ENCODE assay signal across 20 cellular contexts in the genomic region with DNA sequence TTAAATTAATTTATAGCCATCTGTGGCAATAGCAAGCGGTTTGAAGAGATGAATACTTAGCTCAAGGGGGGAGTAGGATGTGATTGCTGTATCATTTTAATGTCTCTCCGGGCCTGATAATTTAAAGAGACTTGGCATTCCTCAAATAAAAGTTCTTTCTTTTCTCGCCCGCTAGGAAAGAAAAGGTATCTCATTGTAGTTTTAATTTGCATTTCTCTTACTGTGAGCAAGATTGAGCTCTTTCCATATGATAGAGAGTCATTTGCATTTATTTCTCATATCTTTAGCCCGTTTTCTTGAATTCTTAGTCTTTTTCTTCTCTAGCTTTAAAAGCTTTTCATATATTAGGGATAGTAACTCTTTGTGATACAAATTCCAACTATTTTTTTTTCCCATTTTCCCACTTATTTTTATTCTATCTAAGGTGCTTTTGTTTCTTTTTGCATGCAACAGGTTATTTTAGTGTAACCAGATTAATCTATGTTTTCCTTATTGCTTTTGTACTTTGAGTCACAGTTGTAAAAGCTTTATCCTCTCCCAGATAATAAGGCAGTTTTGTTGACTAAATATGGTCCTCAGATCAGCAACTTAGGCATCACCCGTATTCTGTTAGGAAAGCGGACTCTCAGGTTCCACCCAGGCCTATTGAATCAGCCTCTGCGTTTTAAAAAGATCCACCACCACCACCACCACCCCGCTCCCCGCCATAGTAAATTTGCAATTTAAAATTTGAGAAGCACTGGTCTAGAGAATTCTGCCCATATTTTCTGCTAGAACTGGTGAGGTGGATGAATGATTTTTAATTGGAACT. TPM values are rescaled to one million over a fixed set of nuclear protein-coding genes. Genes with fewer than 3 reads are reported as not detected.
DNase-seq lines count a peak whose midpoint lies in the region; ATAC-seq, FAIRE-seq and TF ChIP-seq lines count a peak whose summit lies in the region.
"Had no signal": no experiment of that assay in that cellular context is flagged by ENCODE, and none has a peak within 500 bp of the region (broad histone marks: within the 10 kb centered on the region; RNA-seq: fewer than 3 reads in every experiment).

No MANE protein-coding gene starts in this region.

- no peaks in the 10 kb centered on the region for H4K20me1 ChIP-seq in astrocyte (ENCODE audit: insufficient read depth, low read length)

- DNase-seq in astrocyte (ENCODE audit: low read depth) (no peak), left colon (no peak), osteocyte (ENCODE audit: extremely low spot score, unreplicated experiment) (peak; percentile 34), hypothalamus (lab: John Stamatoyannopoulos, UW) (no peak), SIG-M5 (lab: John Stamatoyannopoulos, UW) (no peak), hippocampal formation (lab: John Stamatoyannopoulos, UW) (no peak), occipital lobe (lab: John Stamatoyannopoulos, UW) (no peak)
- DNase-seq: activated CD4-positive, CD25-positive, alpha-beta regulatory T cell; DMS153; KG1; NCI-H1092; SHP77; stimulated activated CD4-positive, alpha-beta T cell treated with anti-CD3 and anti-CD28 coated beads, Interleukin-12 subunit alpha, Interleukin-12 subunit beta, amount 100 ng/mL, for 4 hours; stimulated activated naive B cell treated with anti-CD40 and anti-IgM and Interleukin-4, amounts not matched to agents 10 μg/mL and 1 μg/mL and 100 μg/mL, for 72 hours; T-helper 2 cell had no signal

- H3K36me3 Mint-ChIP-seq in astrocyte (ENCODE audit: low read depth, unreplicated experiment) (no peaks in the 10 kb centered on the region), osteocyte (ENCODE audit: unreplicated experiment) (no peaks in the 10 kb centered on the region)
- H3K36me3 Mint-ChIP-seq: stimulated activated naive B cell treated with anti-CD40 and anti-IgM and Interleukin-4, amounts not matched to agents 10 μg/mL and 1 μg/mL and 100 μg/mL, for 72 hours had no signal

- peaks cover 6% of the 10 kb centered on the region for H3K9me3 ChIP-seq in HUES48 (ENCODE audit: control insufficient read depth, insufficient read depth, low read length)
- no peaks in the 10 kb centered on the region for H3K9me3 ChIP-seq in astrocyte (ENCODE audit: insufficient read depth, low read depth, low read length)
- H3K9me3 ChIP-seq: BLaER1, tibial nerve had no signal

- no peaks in the 10 kb centered on the region for H3K9me3 Mint-ChIP-seq in astrocyte (ENCODE audit: unreplicated experiment)
- H3K9me3 Mint-ChIP-seq in osteocyte (ENCODE audit: unreplicated experiment), result no peaks in the 10 kb centered on the region
- H3K9me3 Mint-ChIP-seq: activated T-helper 17 cell treated with anti-CD3 and anti-CD28 coated beads, Interleukin-2, amount 50 U/mL, for 72 hours; stimulated activated naive B cell treated with anti-CD40 and anti-IgM and Interleukin-4, amounts not matched to agents 10 μg/mL and 1 μg/mL and 100 μg/mL, for 72 hours had no signal

- H3K4me1 ChIP-seq in HUES48 (ENCODE audit: control insufficient read depth, insufficient read depth, low read length) (peaks cover 32% of the 10 kb centered on the region), astrocyte (ENCODE audit: insufficient read depth, low read length) (peaks cover 3% of the 10 kb centered on the region)
- H3K4me1 ChIP-seq: BLaER1 had no signal

- H3K27ac ChIP-seq in HUES48 (ENCODE audit: low read depth, low read length) (peak overlapping the region; percentile 92), astrocyte (ENCODE audit: low read depth, low read length) (peak overlapping the region; percentile 40)
- H3K27ac ChIP-seq: BLaER1 had no signal

- no peaks in the 10 kb centered on the region for H3K36me3 ChIP-seq in HUES48 (ENCODE audit: control insufficient read depth, insufficient read depth, low read length)
- H3K36me3 ChIP-seq in astrocyte (ENCODE audit: insufficient read depth, low read length), result no peaks in the 10 kb centered on the region
- H3K36me3 ChIP-seq: BLaER1, tibial nerve had no signal

- intact Hi-C loops in left colon (cut with DNase I, micrococcal nuclease), result no loop called here

- H3K4me1 Mint-ChIP-seq in astrocyte (ENCODE audit: low read depth, unreplicated experiment), result peaks cover 6% of the 10 kb centered on the region
- peaks cover 29% of the 10 kb centered on the region for H3K4me1 Mint-ChIP-seq in osteocyte (ENCODE audit: unreplicated experiment)
- H3K4me1 Mint-ChIP-seq: activated T-helper 17 cell treated with anti-CD3 and anti-CD28 coated beads, Interleukin-2, amount 50 U/mL, for 72 hours; stimulated activated naive B cell treated with anti-CD40 and anti-IgM and Interleukin-4, amounts not matched to agents 10 μg/mL and 1 μg/mL and 100 μg/mL, for 72 hours had no signal

- no peak for FAIRE-seq in astrocyte (lab: Jason Lieb, UNC)
- FAIRE-seq: keratinocyte had no signal

- peak overlapping the region; percentile 71 for H3K4me3 Mint-ChIP-seq in astrocyte (ENCODE audit: unreplicated experiment)
- no peak overlapping the region for H3K4me3 Mint-ChIP-seq in osteocyte (ENCODE audit: unreplicated experiment)
- H3K4me3 Mint-ChIP-seq: activated T-helper 17 cell treated with anti-CD3 and anti-CD28 coated beads, Interleukin-2, amount 50 U/mL, for 72 hours; stimulated activated naive B cell treated with anti-CD40 and anti-IgM and Interleukin-4, amounts not matched to agents 10 μg/mL and 1 μg/mL and 100 μg/mL, for 72 hours had no signal

- no peaks in the 10 kb centered on the region for H3K27me3 ChIP-seq in HUES48 (ENCODE audit: control insufficient read depth, insufficient read depth, low read length)
- H3K27me3 ChIP-seq in astrocyte (ENCODE audit: insufficient read depth, low read length), result no peaks in the 10 kb centered on the region

- H3K27ac Mint-ChIP-seq in astrocyte (ENCODE audit: unreplicated experiment), result peak overlapping the region; percentile 96
- no peak overlapping the region for H3K27ac Mint-ChIP-seq in osteocyte (ENCODE audit: unreplicated experiment)
- H3K27ac Mint-ChIP-seq: activated T-helper 17 cell treated with anti-CD3 and anti-CD28 coated beads, Interleukin-2, amount 50 U/mL, for 72 hours; stimulated activated naive B cell treated with anti-CD40 and anti-IgM and Interleukin-4, amounts not matched to agents 10 μg/mL and 1 μg/mL and 100 μg/mL, for 72 hours had no signal

- peak; percentile 79 for ATAC-seq in left colon
- ATAC-seq: activated T-helper 17 cell treated with anti-CD3 and anti-CD28 coated beads, Interleukin-2, amount 50 U/mL, for 72 hours; stimulated activated naive B cell treated with anti-CD40 and anti-IgM and Interleukin-4, amounts not matched to agents 10 μg/mL and 1 μg/mL and 100 μg/mL, for 72 hours had no signal

- no peak for TF ChIP-seq CTCF in astrocyte (IDR thresholded peaks at IDR 0.05; ENCODE audit: insufficient read depth, low read depth, low read length)
- no peak for TF ChIP-seq CTCF in osteocyte (IDR thresholded peaks at IDR 0.05)

- H3K4me3 ChIP-seq in HUES48 (ENCODE audit: low read depth, low read length), result no peak overlapping the region
- no peak overlapping the region for H3K4me3 ChIP-seq in astrocyte (ENCODE audit: insufficient read depth, low read depth, low read length)
- H3K4me3 ChIP-seq: BLaER1 had no signal

- H3K27me3 Mint-ChIP-seq in astrocyte (ENCODE audit: low read depth, unreplicated experiment), result no peaks in the 10 kb centered on the region
- no peaks in the 10 kb centered on the region for H3K27me3 Mint-ChIP-seq in osteocyte (ENCODE audit: unreplicated experiment)
- H3K27me3 Mint-ChIP-seq: activated T-helper 17 cell treated with anti-CD3 and anti-CD28 coated beads, Interleukin-2, amount 50 U/mL, for 72 hours had no signal

- no peaks in the 10 kb centered on the region for H3K79me2 ChIP-seq in astrocyte (ENCODE audit: insufficient read depth, low read length)

- H3K9ac ChIP-seq in HUES48 (ENCODE audit: low read depth, low read length), result peak overlapping the region; percentile 21; the same call in 1 of the 2 replicates
- H3K9ac ChIP-seq in astrocyte (ENCODE audit: low read length), result peak overlapping the region; percentile 64
- H3K9ac ChIP-seq: BLaER1 had no signal

- H2AFZ ChIP-seq in astrocyte (ENCODE audit: low read depth, low read length), result peak overlapping the region; percentile 38

- H3K4me2 ChIP-seq in astrocyte (ENCODE audit: low read length), result peak overlapping the region; percentile 79
- H3K4me2 ChIP-seq: BLaER1 had no signal

RNA-seq across cellular contexts. Expression of a gene that starts 58.7 kb away (rescaled TPM):
- 112 and 113 TPM in 2 replicates for total RNA-seq in astrocyte
- total RNA-seq in left colon, result 10 to 100 TPM; 72.0 to 85.0 TPM
- total RNA-seq in osteocyte, result 80.4 and 89.2 TPM in 2 replicates
- total RNA-seq in occipital lobe, result 196 TPM
